1 cellular context compared by ENCODE assay signal in genomic region chr19:10866495-10866894, GRCh38.
TF ChIP-seq lines count a peak whose summit lies in the region.

No MANE protein-coding gene starts in this region.

TF ChIP-seq in K562, 482 proteins besides CTCF, POLR2A, EP300 and RAD21:
- TF ChIP-seq CEBPG (CRISPR knock-in tag; IDR thresholded peaks at IDR 0.05) (no peak), CEBPG (tag; conservative IDR thresholded peaks at IDR 0.05 in 1 of 2, IDR thresholded peaks at IDR 0.05 in 1 of 2) (peak in 1 of 2 experiments; percentile 12; a peak in 1 of 4 replicates), C11orf30 (IDR thresholded peaks at IDR 0.05; ENCODE audit: low read depth) (no peak), NR2C2 (CRISPR knock-in tag; IDR thresholded peaks at IDR 0.05) (no peak), NR2C2 (tag; IDR thresholded peaks at IDR 0.05) (no peak), U2AF1 (optimal IDR thresholded peaks at IDR 0.05; ENCODE audit: low read depth, low read length) (no peak), ZNF175 (CRISPR knock-in tag; IDR thresholded peaks at IDR 0.05; ENCODE audit: low read depth) (no peak), CEBPB (tag; IDR thresholded peaks at IDR 0.05) (peak; percentile 81), SIX5 (IDR thresholded peaks at IDR 0.05; ENCODE audit: borderline replicate concordance in 1 of 2, insufficient read depth in 1 of 2, low read depth in 1 of 2, low read length in 2 of 2) (no peak)
- TF ChIP-seq, protein P1, sequence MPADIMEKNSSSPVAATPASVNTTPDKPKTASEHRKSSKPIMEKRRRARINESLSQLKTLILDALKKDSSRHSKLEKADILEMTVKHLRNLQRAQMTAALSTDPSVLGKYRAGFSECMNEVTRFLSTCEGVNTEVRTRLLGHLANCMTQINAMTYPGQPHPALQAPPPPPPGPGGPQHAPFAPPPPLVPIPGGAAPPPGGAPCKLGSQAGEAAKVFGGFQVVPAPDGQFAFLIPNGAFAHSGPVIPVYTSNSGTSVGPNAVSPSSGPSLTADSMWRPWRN (IDR thresholded peaks at IDR 0.05; ENCODE audit: low read depth), result no peak
